12 cellular contexts compared by ENCODE assay signal in genomic region chr2:45003586-45004568, GRCh38. TPM values are rescaled to one million over a fixed set of nuclear protein-coding genes. Genes with fewer than 3 reads are reported as not detected.
DNase-seq lines count a peak whose midpoint lies in the region; ATAC-seq and TF ChIP-seq lines count a peak whose summit lies in the region.
"Had no signal": no experiment of that assay in that cellular context is flagged by ENCODE, and none has a peak within 500 bp of the region (broad histone marks: within the 10 kb centered on the region; RNA-seq: fewer than 3 reads in every experiment).

No MANE protein-coding gene starts in this region.

- H3K9me3 ChIP-seq in heart left ventricle (no peaks in the 10 kb centered on the region), suprapubic skin (no peaks in the 10 kb centered on the region)
- H3K9me3 ChIP-seq: mucosa of descending colon had no signal

- H3K36me3 Mint-ChIP-seq in nephron progenitor cell (ENCODE audit: low read depth): peaks cover 21% of the 10 kb centered on the region

- no peak for DNase-seq in heart left ventricle
- no peak for DNase-seq in left cardiac atrium
- no peak for DNase-seq in epithelial cell of proximal tubule (ENCODE audit: low read depth)
- DNase-seq in nephron progenitor cell: peak; percentile 41
- DNase-seq in suprapubic skin (ENCODE audit: low spot score in 2 of 2): no peak
- DNase-seq in GF-D8 (lab: John Stamatoyannopoulos, UW): no peak
- DNase-seq: mucosa of descending colon, NCI-H2171 had no signal

- ATAC-seq in heart left ventricle (no peak), left cardiac atrium (no peak), HG03097 (IDR thresholded peaks at IDR 0.05; ENCODE audit: low FRiP score, unreplicated experiment) (no peak)
- no peak for ATAC-seq in activated CD4-positive, CD25-positive, alpha-beta regulatory T cell treated with anti-CD3 and anti-CD28 coated beads, Interleukin-2, amount 50 U/mL, for 24 hours
- ATAC-seq: mucosa of descending colon had no signal

- H3K9me3 Mint-ChIP-seq in nephron progenitor cell: no peaks in the 10 kb centered on the region

- H3K27me3 Mint-ChIP-seq in nephron progenitor cell (ENCODE audit: low read depth, poor library complexity): peaks cover 100% of the 10 kb centered on the region

- intact Hi-C loops in heart left ventricle (cut with DNase I): no loop called here
- intact Hi-C loops in left cardiac atrium (cut with DNase I): no loop called here

- no peak for TF ChIP-seq POLR2A in heart left ventricle (IDR thresholded peaks at IDR 0.05)
- no peak for TF ChIP-seq POLR2A in suprapubic skin (IDR thresholded peaks at IDR 0.05)

- H3K27me3 ChIP-seq in heart left ventricle: peaks cover 65 to 100% (median 97%) of the 10 kb centered on the region in 9 donors
- peaks cover 100% of the 10 kb centered on the region for H3K27me3 ChIP-seq in suprapubic skin
- H3K27me3 ChIP-seq: SJSA1 had no signal

- H3K27ac Mint-ChIP-seq in nephron progenitor cell: no peak overlapping the region

- peak overlapping the region; percentile 86 for H3K4me3 Mint-ChIP-seq in nephron progenitor cell

- WGBS in heart left ventricle, 4 donors: 20 to 31% (median 26%) methylated on average over 37 to 44 of the region's 44 CpGs
- 48% methylated on average over 43 of the region's 44 CpGs for WGBS in suprapubic skin

- H3K4me1 Mint-ChIP-seq in nephron progenitor cell: peaks cover 54% of the 10 kb centered on the region

- H3K4me1 ChIP-seq in heart left ventricle: peaks cover 4 to 58% (median 29%) of the 10 kb centered on the region in 12 donors
- peaks cover 46% of the 10 kb centered on the region for H3K4me1 ChIP-seq in suprapubic skin

- H3K36me3 ChIP-seq in heart left ventricle (no peaks in the 10 kb centered on the region), suprapubic skin (no peaks in the 10 kb centered on the region)
- H3K36me3 ChIP-seq: SJSA1 had no signal

- H3K4me3 ChIP-seq in heart left ventricle (peak overlapping the region in 9 of 12 donors; percentile 2 to 30 (median 21)), epithelial cell of proximal tubule (ENCODE audit: low read depth, low read length) (peak overlapping the region; percentile 30), suprapubic skin (peak overlapping the region; percentile 27)
- H3K4me3 ChIP-seq: mucosa of descending colon, SJSA1 had no signal

- H3K27ac ChIP-seq in heart left ventricle (no peak overlapping the region), suprapubic skin (no peak overlapping the region)
- H3K27ac ChIP-seq: SJSA1 had no signal

- no peak for TF ChIP-seq EP300 in suprapubic skin (IDR thresholded peaks at IDR 0.05)

- TF ChIP-seq CTCF in heart left ventricle (IDR thresholded peaks at IDR 0.05): no peak
- no peak for TF ChIP-seq CTCF in epithelial cell of proximal tubule (conservative IDR thresholded peaks at IDR 0.05; ENCODE audit: low read depth, low read length)
- TF ChIP-seq CTCF in nephron progenitor cell (IDR thresholded peaks at IDR 0.05): no peak
- TF ChIP-seq CTCF in suprapubic skin (IDR thresholded peaks at IDR 0.05): no peak

RNA-seq across cellular contexts. Expression of gene SIX2, which starts 5.4 kb away (rescaled TPM):
- total RNA-seq in heart left ventricle: 1 to 10 TPM in 3 of 9 donors, under 1 TPM in 6; 0.32 to 1.8 (median 0.61) TPM
- polyA plus RNA-seq in heart left ventricle: 1 to 10 TPM in 1 of 2 donors, under 1 TPM in 1; 0.99 to 2.0 TPM
- 1 to 10 TPM; 1.0 to 1.3 TPM for total RNA-seq in left cardiac atrium
- total RNA-seq in epithelial cell of proximal tubule: 0.06 and 3.1 TPM in 2 replicates
- total RNA-seq in suprapubic skin: 1 to 10 TPM in 1 of 4 donors, under 1 TPM in 2, not detected in 1; 0.34 to 1.2 (median 0.60) TPM
- polyA plus RNA-seq: AG04450 had no signal
